Comparison of ENCODE assay signal across 23 cellular contexts in genomic region chr3:55009372-55009771, GRCh38.
"Had no signal": no experiment of that assay in that cellular context is flagged by ENCODE, and none has a peak within 500 bp of the region (broad histone marks: within the 10 kb centered on the region; RNA-seq: fewer than 3 reads in every experiment).

No MANE protein-coding gene starts in this region.

- H3K27me3 ChIP-seq: MG63 had no signal

- H3K9ac ChIP-seq: SK-N-SH had no signal

- DNase-seq: Karpas-422, KG1, MG63, NCI-H1092, NCI-H1105 treated with DMSO at 0.1 percent for 48 hours, NCI-H1417 treated with DMSO at 0.1 percent for 48 hours, NCI-H146, NCI-H1694 treated with DMSO at 0.1 percent for 48 hours, NCI-H1930, NCI-H2081, NCI-H2171, NCI-H226, NCI-H446, NCI-H510A, NCI-H524 treated with DMSO at 0.1 percent for 48 hours, NCI-H69, NCI-H774, Right ventricle myocardium superior, RPMI8226, SIG-M5, SK-N-SH, SW 1271 had no signal

- FAIRE-seq: RCC 7860 had no signal

- H3K4me3 ChIP-seq: MG63 had no signal

- H3K36me3 ChIP-seq: MG63 had no signal

- H3K9me3 ChIP-seq: MG63, SK-N-SH had no signal

- H3K4me2 ChIP-seq: SK-N-SH had no signal
